ENCODE assay signal across 23 cellular contexts in the genomic region with DNA sequence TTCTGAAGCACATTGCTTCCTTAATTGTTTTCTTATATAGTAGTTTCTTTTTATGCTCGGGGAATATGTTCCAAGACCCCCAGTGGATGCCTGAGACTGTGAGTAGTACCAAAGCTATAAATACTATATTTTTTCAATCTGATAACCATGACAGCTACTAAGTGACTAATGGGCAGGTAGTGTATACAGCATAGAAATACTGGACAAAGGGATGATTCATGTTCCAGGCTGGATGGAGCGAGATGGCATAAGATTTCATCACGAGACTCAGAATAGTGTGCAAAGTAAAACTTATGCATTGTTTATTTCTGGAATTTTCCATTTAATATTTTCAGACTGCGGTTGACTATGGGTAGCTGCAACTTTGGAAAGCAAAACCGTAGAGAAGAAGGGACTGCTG. TPM values are rescaled to one million over a fixed set of nuclear protein-coding genes. Genes with fewer than 3 reads are reported as not detected.
DNase-seq lines count a peak whose midpoint lies in the region; ATAC-seq and TF ChIP-seq lines count a peak whose summit lies in the region.
"Had no signal": no experiment of that assay in that cellular context is flagged by ENCODE, and none has a peak within 500 bp of the region (broad histone marks: within the 10 kb centered on the region; RNA-seq: fewer than 3 reads in every experiment).

No MANE protein-coding gene starts in this region.

- no peak overlapping the region for H3K4me3 Mint-ChIP-seq in GM23338
- H3K4me3 Mint-ChIP-seq: CD4-positive, alpha-beta T cell had no signal

- H3K36me3 Mint-ChIP-seq in GM23338 (ENCODE audit: low read depth): no peaks in the 10 kb centered on the region

- no peaks in the 10 kb centered on the region for H3K9me3 Mint-ChIP-seq in GM23338
- H3K9me3 Mint-ChIP-seq: CD4-positive, alpha-beta T cell had no signal

- no peaks in the 10 kb centered on the region for H3K9me2 ChIP-seq in GM23338 (ENCODE audit: insufficient read depth)

- no peak for ATAC-seq in left lobe of liver
- no peak for ATAC-seq in GM23338

- no peaks in the 10 kb centered on the region for H4K20me1 ChIP-seq in GM23338 (replicated peaks; ENCODE audit: insufficient read depth)
- H4K20me1 ChIP-seq: BLaER1 had no signal

- H2AFZ ChIP-seq in GM23338: no peak overlapping the region

- in situ Hi-C loops in SK-MEL-5 (cut with HindIII; ENCODE audit: low pct_unique_long_range_greater_than_20kb, low sequenced_read_pairs): no loop called here

- DNase-seq in HT1080 (ENCODE audit: low read depth): peak; percentile 20
- DNase-seq in SK-MEL-5 (ENCODE audit: low read depth, low spot score): peak; percentile 50
- DNase-seq in epithelial cell of esophagus (ENCODE audit: low read depth): peak; percentile 36
- DNase-seq in left lobe of liver (ENCODE audit: low spot score): no peak
- no peak for DNase-seq in NCI-H1436 (lab: John Stamatoyannopoulos, UW)
- no peak for DNase-seq in GM23338 (ENCODE audit: low spot score)
- DNase-seq in stimulated activated CD8-positive, alpha-beta memory T cell treated with anti-CD3 and anti-CD28 coated beads, Interleukin-4, amount 100 ng/mL, for 48 hours: no peak
- DNase-seq: ACHN; CD4-positive, alpha-beta T cell; DND-41; GDM1; Karpas-422; MM.1S; NCI-H1092; NCI-H1436 treated with DMSO at 0.1 percent for 48 hours; NCI-H1930; NCI-H226; NCI-H510A treated with DMSO at 0.1 percent for 48 hours; NCI-H748 treated with DMSO at 0.1 percent for 48 hours; SW 1271 had no signal

- no peaks in the 10 kb centered on the region for H3F3A ChIP-seq in GM23338 (replicated peaks; ENCODE audit: low read depth)

- no peaks in the 10 kb centered on the region for H3K36me3 ChIP-seq in GM23338 (ENCODE audit: insufficient read depth)
- H3K36me3 ChIP-seq: BLaER1, SJSA1 had no signal

- H3K4me3 ChIP-seq in epithelial cell of esophagus (ENCODE audit: low read length) (no peak overlapping the region), GM23338 (no peak overlapping the region)
- H3K4me3 ChIP-seq: BLaER1, SJSA1 had no signal

- no peaks in the 10 kb centered on the region for H3K27me3 ChIP-seq in GM23338 (ENCODE audit: insufficient read depth)
- H3K27me3 ChIP-seq: BLaER1, SJSA1 had no signal

- no peaks in the 10 kb centered on the region for H3K27me3 Mint-ChIP-seq in GM23338 (ENCODE audit: insufficient read depth, low read depth, poor library complexity)

- no peak for TF ChIP-seq CTCF in epithelial cell of esophagus (IDR thresholded peaks at IDR 0.05; ENCODE audit: insufficient read depth, low read depth, low read length, missing control alignments)
- TF ChIP-seq CTCF in GM23338 (conservative IDR thresholded peaks at IDR 0.05; ENCODE audit: low read depth in 2 of 2): no peak

- no peak overlapping the region for H3K27ac ChIP-seq in GM23338 (ENCODE audit: low read depth)
- H3K27ac ChIP-seq: BLaER1, SJSA1 had no signal

- H3K4me1 ChIP-seq in GM23338 (ENCODE audit: insufficient read depth): no peaks in the 10 kb centered on the region
- H3K4me1 ChIP-seq: BLaER1, SJSA1 had no signal

- H3K4me1 Mint-ChIP-seq in GM23338: peaks cover 7% of the 10 kb centered on the region; the same call in 2 of the 3 replicates

- no peak overlapping the region for H3K4me2 ChIP-seq in GM23338
- H3K4me2 ChIP-seq: BLaER1 had no signal

- H3K27ac Mint-ChIP-seq in GM23338: no peak overlapping the region
- H3K27ac Mint-ChIP-seq: CD4-positive, alpha-beta T cell had no signal

- H3K79me2 ChIP-seq in GM23338 (replicated peaks; ENCODE audit: insufficient read depth): no peaks in the 10 kb centered on the region

TF ChIP-seq in GM23338, 12 proteins besides CTCF, POLR2A, EP300 and RAD21:
- TF ChIP-seq EZH2 (IDR thresholded peaks at IDR 0.05; ENCODE audit: low read depth, unreplicated experiment): no peak
- no peak for TF ChIP-seq ZNF331 (CRISPR knock-in tag; IDR thresholded peaks at IDR 0.05; ENCODE audit: low read depth)
- TF ChIP-seq NANOG (IDR thresholded peaks at IDR 0.05; ENCODE audit: borderline replicate concordance): no peak
- TF ChIP-seq EZH2phosphoT487 (IDR thresholded peaks at IDR 0.05; ENCODE audit: unreplicated experiment): no peak
- TF ChIP-seq ETS1 (IDR thresholded peaks at IDR 0.05): no peak
- TF ChIP-seq JUNB (IDR thresholded peaks at IDR 0.05; ENCODE audit: unreplicated experiment): no peak
- no peak for TF ChIP-seq CREB1 (CRISPR knock-in tag; IDR thresholded peaks at IDR 0.05; ENCODE audit: low read depth)

RNA-seq across cellular contexts. Expression of gene OLFM4, which starts 47.9 kb away (rescaled TPM):
- not detected in 2 replicates for total RNA-seq in HT1080 (2014; rRNA removed; shearing (Covaris generic))
- polyA plus RNA-seq in HT1080 (2015; cell fraction: cytosol; rRNA removed): not detected in 2 replicates
- not detected in 2 replicates for polyA plus RNA-seq in HT1080 (2015; cell fraction: nucleus; rRNA removed)
- not detected in 2 replicates for total RNA-seq in SK-MEL-5 (2014; rRNA removed; shearing (Covaris generic))
- not detected in 2 replicates for polyA plus RNA-seq in SK-MEL-5 (2015; cell fraction: cytosol; rRNA removed)
- polyA plus RNA-seq in SK-MEL-5 (2015; cell fraction: nucleus; rRNA removed): not detected in 2 replicates
- 0.35 TPM for total RNA-seq in left lobe of liver
- not detected in 2 replicates for total RNA-seq in GM23338 (2014; rRNA removed; shearing (Covaris generic))
- not detected in 2 replicates for polyA plus RNA-seq in GM23338 (2016; fragmentation: Nextera tagmentation; extraction: Ambion mirVana)
- total RNA-seq: CD4-positive, alpha-beta T cell; H4; SJSA1 had no signal

Comparison
In these comparisons a context has a peak if more than half of its experiments do, and no peak if none do; other contexts are left out.
1. DNase-seq: peak in HT1080 (single experiment), SK-MEL-5 (single experiment) and epithelial cell of esophagus (single experiment); none in left lobe of liver (single experiment), NCI-H1436 (single experiment), GM23338 (single experiment) and stimulated activated CD8-positive, alpha-beta memory T cell treated with anti-CD3 and anti-CD28 coated beads, Interleukin-4, amount 100 ng/mL, for 48 hours (single experiment).